Comparison of ENCODE assay signal across 8 cellular contexts in genomic region chr15:72670656-72671352, GRCh38. TPM values are rescaled to one million over a fixed set of nuclear protein-coding genes. Genes with fewer than 3 reads are reported as not detected.
DNase-seq lines count a peak whose midpoint lies in the region; ATAC-seq, FAIRE-seq and TF ChIP-seq lines count a peak whose summit lies in the region.
"Not testable (repeated sequence)": the region's sequence is repeated elsewhere in the genome, so short reads cannot be mapped to it uniquely, and the experiment has no call there.

No MANE protein-coding gene starts in this region.

- not testable (repeated sequence) for H3K23ac ChIP-seq in neuronal stem cell (ENCODE audit: low read depth, low read length, poor library complexity)

- not testable (repeated sequence) for H3K27me3 ChIP-seq in ascending aorta; neuronal stem cell (ENCODE audit: control insufficient read depth in 3 of 3, insufficient read depth in 3 of 3, low read depth in 1 of 3, low read length in 3 of 3)
- H3K27me3 ChIP-seq in heart left ventricle, result peaks cover 0 to 26% (median 6%) of the 10 kb centered on the region in 9 donors

- H3K27ac ChIP-seq in ascending aorta; neuronal stem cell (replicated peaks; ENCODE audit: low read length): not testable (repeated sequence)
- peak overlapping the region in 3 of 12 donors; percentile 33 to 57 (median 42) for H3K27ac ChIP-seq in heart left ventricle

- peak; percentile 63 for FAIRE-seq in TTC549 (lab: Jason Lieb, UNC)

- H2BK5ac ChIP-seq in neuronal stem cell (ENCODE audit: low read length), result not testable (repeated sequence)

- H2BK12ac ChIP-seq in neuronal stem cell (ENCODE audit: low read length), result not testable (repeated sequence)

- WGBS in heart left ventricle, 4 donors, result 5 to 11% (median 7%) methylated on average over 8 of the region's 8 CpGs
- no CpG with 5 or more reads among the region's 8 CpGs for WGBS in neuronal stem cell (ENCODE audit: extremely low coverage in 2 of 2, insufficient read length in 2 of 2, insufficient replicate concordance in 1 of 2), 2 donors

- H4K8ac ChIP-seq in neuronal stem cell (ENCODE audit: low read depth, low read length), result not testable (repeated sequence)

- H3K14ac ChIP-seq in neuronal stem cell (ENCODE audit: low read length), result not testable (repeated sequence)

- H3K9me3 ChIP-seq in ascending aorta; heart left ventricle; neuronal stem cell (replicated peaks in 1 of 2; ENCODE audit: control insufficient read depth in 2 of 2, insufficient read depth in 1 of 2, low read depth in 1 of 2, low read length in 2 of 2): not testable (repeated sequence)

- ATAC-seq in GM21390 (IDR thresholded peaks at IDR 0.05; ENCODE audit: unreplicated experiment), result peak; percentile 79
- peak; percentile 64 for ATAC-seq in HG03565 (IDR thresholded peaks at IDR 0.05; ENCODE audit: unreplicated experiment)
- peak; percentile 92 to 99 (median 98) for ATAC-seq in heart left ventricle

- DNase-seq in D341Med (ENCODE audit: low spot score) (peak; percentile 69), ascending aorta (ENCODE audit: low spot score in 2 of 2) (peak; percentile 43 to 83), heart left ventricle (peak; percentile 64 to 85 (median 73)), neuronal stem cell (ENCODE audit: low spot score) (peak; percentile 79)
- peak; percentile 53 for DNase-seq in stimulated activated CD8-positive, alpha-beta memory T cell treated with anti-CD3 and anti-CD28 coated beads, Interleukin-7, amount 100 ng/mL, for 24 hours (ENCODE audit: low read depth)

- H3K18ac ChIP-seq in neuronal stem cell (ENCODE audit: low read length), result not testable (repeated sequence)

- peak overlapping the region; percentile 86 for H2AFZ ChIP-seq in neuronal stem cell (ENCODE audit: low read length)

- not testable (repeated sequence) for H2BK120ac ChIP-seq in neuronal stem cell (ENCODE audit: low read depth, low read length)

- H3K4ac ChIP-seq in neuronal stem cell (ENCODE audit: low read length), result not testable (repeated sequence)

- not testable (repeated sequence) for H4K91ac ChIP-seq in neuronal stem cell (ENCODE audit: low read depth, low read length, poor library complexity)

- peak overlapping the region; percentile 62 for H3K4me2 ChIP-seq in neuronal stem cell (ENCODE audit: insufficient read depth, low read length, poor library complexity, severe bottlenecking)

- H3K79me1 ChIP-seq in neuronal stem cell (ENCODE audit: low read depth, low read length), result not testable (repeated sequence)

- intact Hi-C loops in ascending aorta (cut with DNase I) (loop anchor here (2.0 to 5.0 kb wide), 2 partner anchors 70 to 199 kb away; partner anchors contain the start of gene ARIH1), heart left ventricle (cut with DNase I) (loop anchor here in 6 of 10 donors (2.0 to 10.0 kb wide), 3 partner anchors 66 to 74 kb away; no protein-coding TSS in a partner anchor)

- H2AK5ac ChIP-seq in neuronal stem cell (ENCODE audit: low read depth, low read length), result not testable (repeated sequence)

- H3K9ac ChIP-seq in neuronal stem cell (ENCODE audit: low read depth, low read length, poor library complexity), result not testable (repeated sequence)

- TF ChIP-seq POLR2A in heart left ventricle (IDR thresholded peaks at IDR 0.05), result not testable (repeated sequence)

- TF ChIP-seq CTCF in ascending aorta (IDR thresholded peaks at IDR 0.05) (peak; percentile 54 to 71 (median 60)), heart left ventricle (IDR thresholded peaks at IDR 0.05) (peak in 11 of 12 donors; percentile 55 to 76 (median 67))

- H3K4me1 ChIP-seq in ascending aorta, heart left ventricle: not testable (repeated sequence)
- peaks cover 2 to 10% of the 10 kb centered on the region in 2 donors for H3K4me1 ChIP-seq in neuronal stem cell (ENCODE audit: control insufficient read depth in 2 of 2, insufficient read depth in 1 of 2, low read depth in 1 of 2, low read length in 2 of 2)

- H3K4me3 ChIP-seq in ascending aorta (peak overlapping the region in 1 of 2 donors; percentile 55), heart left ventricle (peak overlapping the region in 8 of 12 donors; percentile 11 to 44 (median 34)), neuronal stem cell (ENCODE audit: low read length in 2 of 2) (peak overlapping the region; percentile 27 to 56)

- not testable (repeated sequence) for H3K36me3 ChIP-seq in ascending aorta; heart left ventricle; neuronal stem cell (replicated peaks in 1 of 2; ENCODE audit: control insufficient read depth in 2 of 2, insufficient read depth in 2 of 2, low read length in 2 of 2)

- not testable (repeated sequence) for H2BK15ac ChIP-seq in neuronal stem cell (ENCODE audit: low read length)

RNA-seq across cellular contexts. Expression of gene HIGD2B, which starts 15.2 kb away (rescaled TPM):
- total RNA-seq in ascending aorta (not detected), heart left ventricle (under 1 TPM in 1 of 9 donors, not detected in 8; 0.23 TPM)
- not detected for polyA plus RNA-seq in heart left ventricle
- polyA plus RNA-seq in neuronal stem cell (2013, experiment 1 of 2), result not detected
- not detected for polyA plus RNA-seq in neuronal stem cell (2013, experiment 2 of 2)

RNA-seq across cellular contexts. Expression of gene BBS4, which starts 15.2 kb away (rescaled TPM):
- total RNA-seq in ascending aorta (9.9 TPM), heart left ventricle (10 to 100 TPM in 6 of 9 donors, 1 to 10 TPM in 3; 5.9 to 19.4 (median 13.1) TPM)
- polyA plus RNA-seq in heart left ventricle, result 10 to 100 TPM in 1 of 2 donors, 1 to 10 TPM in 1; 5.5 to 12.7 TPM
- polyA plus RNA-seq in neuronal stem cell (2013, experiment 1 of 2), result 30.8 TPM
- polyA plus RNA-seq in neuronal stem cell (2013, experiment 2 of 2), result 31.4 TPM

RNA-seq across cellular contexts. Expression of gene GOLGA6B, which starts 16.3 kb away (rescaled TPM):
- total RNA-seq in ascending aorta, result not detected
- total RNA-seq in heart left ventricle, result not detected
- polyA plus RNA-seq in heart left ventricle, result not detected
- polyA plus RNA-seq in neuronal stem cell (2013, experiment 1 of 2), result 0.08 TPM
- polyA plus RNA-seq in neuronal stem cell (2013, experiment 2 of 2), result 0.06 TPM
